Comparison of ENCODE assay signal across 7 cellular contexts in genomic region chr12:116066381-116067230, GRCh38.
DNase-seq lines count a peak whose midpoint lies in the region; ATAC-seq and TF ChIP-seq lines count a peak whose summit lies in the region.

No MANE protein-coding gene starts in this region.

- H3K4me1 ChIP-seq in uterus, result peaks cover 12 to 15% of the 10 kb centered on the region in 2 donors

- no peaks in the 10 kb centered on the region for H3K27me3 ChIP-seq in uterus

- peak; percentile 76 for ATAC-seq in effector memory CD8-positive, alpha-beta T cell (replicated peaks)

- DNase-seq in NAMALWA (ENCODE audit: low spot score) (peak; percentile 69), neural crest cell (ENCODE audit: low read depth, low spot score) (peak; percentile 35), uterus (no peak), mesenteric fat pad (ENCODE audit: low spot score) (no peak)
- peak; percentile 27 to 33 for DNase-seq in activated CD4-positive, alpha-beta T cell treated with anti-CD3 and anti-CD28 coated beads for 24 hours (ENCODE audit: low read depth in 2 of 2)
- DNase-seq in effector memory CD8-positive, alpha-beta T cell, result peak; percentile 25 to 48 (median 28)

- H3K36me3 ChIP-seq in uterus, result no peaks in the 10 kb centered on the region

- peak overlapping the region in 1 of 2 donors; percentile 9 for H3K27ac Mint-ChIP-seq in effector memory CD8-positive, alpha-beta T cell
- no peak overlapping the region for H3K27ac Mint-ChIP-seq in neural crest cell (ENCODE audit: unreplicated experiment)

- no peak overlapping the region for H3K27ac ChIP-seq in uterus

- no peak overlapping the region for H3K4me3 Mint-ChIP-seq in effector memory CD8-positive, alpha-beta T cell
- H3K4me3 Mint-ChIP-seq in neural crest cell, result no peak overlapping the region

- TF ChIP-seq POLR2A in uterus (IDR thresholded peaks at IDR 0.05), result no peak

- peaks cover 5% of the 10 kb centered on the region for H3K36me3 Mint-ChIP-seq in effector memory CD8-positive, alpha-beta T cell (ENCODE audit: insufficient read depth)
- H3K36me3 Mint-ChIP-seq in neural crest cell (ENCODE audit: low read depth), result no peaks in the 10 kb centered on the region

- TF ChIP-seq CTCF in GM12875 (IDR thresholded peaks at IDR 0.05; ENCODE audit: borderline replicate concordance, insufficient read depth, low read depth, low read length) (peak; percentile 76), neural crest cell (conservative IDR thresholded peaks at IDR 0.05) (peak; percentile 91), uterus (IDR thresholded peaks at IDR 0.05) (peak in 3 of 4 experiments; percentile 29 to 61 (median 39))

- H3K9me3 ChIP-seq in uterus, result no peaks in the 10 kb centered on the region

- peaks cover 8 to 29% of the 10 kb centered on the region in 2 donors for H3K4me1 Mint-ChIP-seq in effector memory CD8-positive, alpha-beta T cell (ENCODE audit: low read depth in 2 of 2)
- peaks cover 38% of the 10 kb centered on the region for H3K4me1 Mint-ChIP-seq in neural crest cell

- no peak overlapping the region for H3K4me3 ChIP-seq in GM12875 (ENCODE audit: low read depth, low read length)
- no peak overlapping the region for H3K4me3 ChIP-seq in uterus

- H3K27me3 Mint-ChIP-seq in effector memory CD8-positive, alpha-beta T cell, result no peaks in the 10 kb centered on the region
- H3K27me3 Mint-ChIP-seq in neural crest cell (ENCODE audit: low read depth), result no peaks in the 10 kb centered on the region

- no peaks in the 10 kb centered on the region for H3K9me3 Mint-ChIP-seq in effector memory CD8-positive, alpha-beta T cell
- no peaks in the 10 kb centered on the region for H3K9me3 Mint-ChIP-seq in neural crest cell

- intact Hi-C loops in uterus (cut with DNase I; ENCODE audit: low total_unique reads), result no loop called here

Comparison
In these comparisons a context has a peak if more than half of its experiments do, and no peak if none do; other contexts are left out.
1. CTCF ChIP-seq: peak in every context shown above with its lines; median percentile 91 in neural crest cell; 76 in GM12875; 39 in uterus.
2. DNase-seq: peak in NAMALWA (single experiment), activated CD4-positive, alpha-beta T cell treated with anti-CD3 and anti-CD28 coated beads for 24 hours (2 of 2), effector memory CD8-positive, alpha-beta T cell (3 of 3) and neural crest cell (single experiment); none in uterus (0 of 2) and mesenteric fat pad (single experiment).